In the genomic region with DNA sequence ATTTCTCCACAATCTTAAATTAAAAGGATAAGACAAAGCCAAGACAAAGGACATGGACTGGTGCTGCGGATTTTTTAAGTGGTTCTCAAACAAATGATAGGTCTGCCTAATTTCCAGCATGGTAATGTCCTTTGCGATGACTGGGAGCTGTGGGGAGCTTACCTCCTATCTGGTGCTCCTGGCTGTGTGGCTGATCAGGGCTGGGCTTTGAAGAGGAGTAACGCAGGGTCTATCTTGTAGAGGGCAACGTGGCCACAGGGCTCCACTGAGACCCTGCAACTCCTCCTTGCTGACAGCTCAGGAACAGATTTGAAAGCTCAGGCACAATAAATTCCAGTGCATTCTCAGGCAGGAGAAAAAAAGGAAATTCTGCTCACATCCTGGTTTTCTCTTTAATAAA, we compare ENCODE assay signal across 1 cellular context.
TF ChIP-seq lines count a peak whose summit lies in the region.

No MANE protein-coding gene starts in this region.

TF ChIP-seq in HepG2, 621 proteins besides CTCF, POLR2A, EP300 and RAD21 (continued from another document):
- TF ChIP-seq, protein P1, sequence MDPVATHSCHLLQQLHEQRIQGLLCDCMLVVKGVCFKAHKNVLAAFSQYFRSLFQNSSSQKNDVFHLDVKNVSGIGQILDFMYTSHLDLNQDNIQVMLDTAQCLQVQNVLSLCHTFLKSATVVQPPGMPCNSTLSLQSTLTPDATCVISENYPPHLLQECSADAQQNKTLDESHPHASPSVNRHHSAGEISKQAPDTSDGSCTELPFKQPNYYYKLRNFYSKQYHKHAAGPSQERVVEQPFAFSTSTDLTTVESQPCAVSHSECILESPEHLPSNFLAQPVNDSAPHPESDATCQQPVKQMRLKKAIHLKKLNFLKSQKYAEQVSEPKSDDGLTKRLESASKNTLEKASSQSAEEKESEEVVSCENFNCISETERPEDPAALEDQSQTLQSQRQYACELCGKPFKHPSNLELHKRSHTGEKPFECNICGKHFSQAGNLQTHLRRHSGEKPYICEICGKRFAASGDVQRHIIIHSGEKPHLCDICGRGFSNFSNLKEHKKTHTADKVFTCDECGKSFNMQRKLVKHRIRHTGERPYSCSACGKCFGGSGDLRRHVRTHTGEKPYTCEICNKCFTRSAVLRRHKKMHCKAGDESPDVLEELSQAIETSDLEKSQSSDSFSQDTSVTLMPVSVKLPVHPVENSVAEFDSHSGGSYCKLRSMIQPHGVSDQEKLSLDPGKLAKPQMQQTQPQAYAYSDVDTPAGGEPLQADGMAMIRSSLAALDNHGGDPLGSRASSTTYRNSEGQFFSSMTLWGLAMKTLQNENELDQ (CRISPR knock-in tag; IDR thresholded peaks at IDR 0.05; ENCODE audit: borderline replicate concordance): no peak
- TF ChIP-seq ZNF879 (CRISPR knock-in tag; IDR thresholded peaks at IDR 0.05) (no peak), POGZ (CRISPR knock-in tag; IDR thresholded peaks at IDR 0.05) (no peak), ZNF552 (CRISPR knock-in tag; IDR thresholded peaks at IDR 0.05; ENCODE audit: borderline replicate concordance) (no peak)
- TF ChIP-seq, protein P2, sequence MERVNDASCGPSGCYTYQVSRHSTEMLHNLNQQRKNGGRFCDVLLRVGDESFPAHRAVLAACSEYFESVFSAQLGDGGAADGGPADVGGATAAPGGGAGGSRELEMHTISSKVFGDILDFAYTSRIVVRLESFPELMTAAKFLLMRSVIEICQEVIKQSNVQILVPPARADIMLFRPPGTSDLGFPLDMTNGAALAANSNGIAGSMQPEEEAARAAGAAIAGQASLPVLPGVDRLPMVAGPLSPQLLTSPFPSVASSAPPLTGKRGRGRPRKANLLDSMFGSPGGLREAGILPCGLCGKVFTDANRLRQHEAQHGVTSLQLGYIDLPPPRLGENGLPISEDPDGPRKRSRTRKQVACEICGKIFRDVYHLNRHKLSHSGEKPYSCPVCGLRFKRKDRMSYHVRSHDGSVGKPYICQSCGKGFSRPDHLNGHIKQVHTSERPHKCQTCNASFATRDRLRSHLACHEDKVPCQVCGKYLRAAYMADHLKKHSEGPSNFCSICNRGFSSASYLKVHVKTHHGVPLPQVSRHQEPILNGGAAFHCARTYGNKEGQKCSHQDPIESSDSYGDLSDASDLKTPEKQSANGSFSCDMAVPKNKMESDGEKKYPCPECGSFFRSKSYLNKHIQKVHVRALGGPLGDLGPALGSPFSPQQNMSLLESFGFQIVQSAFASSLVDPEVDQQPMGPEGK (CRISPR knock-in tag; IDR thresholded peaks at IDR 0.05): no peak
